22 cellular contexts compared by ENCODE assay signal in the genomic region with DNA sequence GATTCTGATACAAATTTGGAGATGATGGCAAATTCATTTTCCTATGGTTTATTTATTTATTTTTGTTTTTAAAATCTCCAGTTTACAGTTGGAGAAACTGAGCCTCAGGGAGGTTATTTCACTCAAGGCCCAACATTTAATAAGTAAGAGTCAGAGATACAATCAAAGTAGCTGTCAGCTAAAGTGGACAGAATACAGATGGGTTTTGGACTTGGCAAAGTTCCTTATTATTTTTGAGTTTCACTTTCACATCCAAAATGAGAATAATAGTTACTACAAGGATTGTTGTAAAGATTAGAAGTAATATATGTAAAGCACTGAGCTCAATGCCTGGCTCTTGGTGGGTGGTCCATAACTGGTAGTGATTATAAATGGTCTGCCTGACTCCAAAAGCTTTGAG.
A peak's percentile ranks its signal among the peaks of the same experiment; 100 is the strongest.
DNase-seq lines count a peak whose midpoint lies in the region; ATAC-seq and TF ChIP-seq lines count a peak whose summit lies in the region.
"Had no signal": no experiment of that assay in that cellular context is flagged by ENCODE, and none has a peak within 500 bp of the region (broad histone marks: within the 10 kb centered on the region; RNA-seq: fewer than 3 reads in every experiment).

No MANE protein-coding gene starts in this region.

- TF ChIP-seq CTCF in fibroblast of the aortic adventitia (IDR thresholded peaks at IDR 0.05; ENCODE audit: insufficient read depth, low read length): no peak
- TF ChIP-seq CTCF in nephron (IDR thresholded peaks at IDR 0.05; ENCODE audit: unreplicated experiment in 3 of 3): no peak

- H3K4me1 Mint-ChIP-seq in nephron: peaks cover 19% of the 10 kb centered on the region

- H3K36me3 Mint-ChIP-seq in nephron (ENCODE audit: low read depth): peaks cover 8% of the 10 kb centered on the region
- H3K36me3 Mint-ChIP-seq: CD4-positive, alpha-beta memory T cell had no signal

- H3K27me3 Mint-ChIP-seq in nephron (ENCODE audit: low read depth): no peaks in the 10 kb centered on the region
- H3K27me3 Mint-ChIP-seq: CD4-positive, alpha-beta memory T cell had no signal

- H3K27ac Mint-ChIP-seq in nephron: peak overlapping the region; percentile 87 to 95 (median 94)
- H3K27ac Mint-ChIP-seq: CD4-positive, alpha-beta memory T cell; H9; HFFc6 had no signal

- no peak overlapping the region for H3K4me3 Mint-ChIP-seq in nephron
- H3K4me3 Mint-ChIP-seq: CD4-positive, alpha-beta memory T cell; H9; HFFc6 had no signal

- DNase-seq in CD1c-positive myeloid dendritic cell (ENCODE audit: extremely low spot score) (peak; percentile 25), fibroblast of the aortic adventitia (ENCODE audit: low read depth) (peak; percentile 43), DMS53 (lab: John Stamatoyannopoulos, UW) (no peak)
- no peak for DNase-seq in stimulated activated CD4-positive, alpha-beta T cell treated with anti-CD3 and anti-CD28 coated beads, Interleukin-4, amount 100 ng/mL, for 24 hours
- DNase-seq: Caco-2; CD4-positive, alpha-beta memory T cell; GM23248; H9; HFFc6; NCI-H1417; NCI-H1694 treated with DMSO at 0.1 percent for 48 hours; NCI-H446; NCI-H526 treated with DMSO at 0.1 percent for 48 hours; PC-9; RPMI8226; SHP77 had no signal

- no peak overlapping the region for H3K4me3 ChIP-seq in fibroblast of the aortic adventitia (ENCODE audit: low read depth, low read length)
- H3K4me3 ChIP-seq: A549, GM23248, PC-9, SK-N-MC had no signal

- ATAC-seq in SK-N-SH treated with all-trans-retinoic acid at 6 μM for 48 hours (no peak), HG02885 (IDR thresholded peaks at IDR 0.05; ENCODE audit: poor library complexity, unreplicated experiment) (no peak), GM21825 (IDR thresholded peaks at IDR 0.05; ENCODE audit: unreplicated experiment) (no peak)
- ATAC-seq: A549 had no signal

- peaks cover 13% of the 10 kb centered on the region for H3K9me3 Mint-ChIP-seq in nephron

TF ChIP-seq in SK-N-SH treated with all-trans-retinoic acid at 6 μM for 48 hours, 23 proteins besides CTCF, POLR2A, EP300 and RAD21:
- TF ChIP-seq, protein P1, sequence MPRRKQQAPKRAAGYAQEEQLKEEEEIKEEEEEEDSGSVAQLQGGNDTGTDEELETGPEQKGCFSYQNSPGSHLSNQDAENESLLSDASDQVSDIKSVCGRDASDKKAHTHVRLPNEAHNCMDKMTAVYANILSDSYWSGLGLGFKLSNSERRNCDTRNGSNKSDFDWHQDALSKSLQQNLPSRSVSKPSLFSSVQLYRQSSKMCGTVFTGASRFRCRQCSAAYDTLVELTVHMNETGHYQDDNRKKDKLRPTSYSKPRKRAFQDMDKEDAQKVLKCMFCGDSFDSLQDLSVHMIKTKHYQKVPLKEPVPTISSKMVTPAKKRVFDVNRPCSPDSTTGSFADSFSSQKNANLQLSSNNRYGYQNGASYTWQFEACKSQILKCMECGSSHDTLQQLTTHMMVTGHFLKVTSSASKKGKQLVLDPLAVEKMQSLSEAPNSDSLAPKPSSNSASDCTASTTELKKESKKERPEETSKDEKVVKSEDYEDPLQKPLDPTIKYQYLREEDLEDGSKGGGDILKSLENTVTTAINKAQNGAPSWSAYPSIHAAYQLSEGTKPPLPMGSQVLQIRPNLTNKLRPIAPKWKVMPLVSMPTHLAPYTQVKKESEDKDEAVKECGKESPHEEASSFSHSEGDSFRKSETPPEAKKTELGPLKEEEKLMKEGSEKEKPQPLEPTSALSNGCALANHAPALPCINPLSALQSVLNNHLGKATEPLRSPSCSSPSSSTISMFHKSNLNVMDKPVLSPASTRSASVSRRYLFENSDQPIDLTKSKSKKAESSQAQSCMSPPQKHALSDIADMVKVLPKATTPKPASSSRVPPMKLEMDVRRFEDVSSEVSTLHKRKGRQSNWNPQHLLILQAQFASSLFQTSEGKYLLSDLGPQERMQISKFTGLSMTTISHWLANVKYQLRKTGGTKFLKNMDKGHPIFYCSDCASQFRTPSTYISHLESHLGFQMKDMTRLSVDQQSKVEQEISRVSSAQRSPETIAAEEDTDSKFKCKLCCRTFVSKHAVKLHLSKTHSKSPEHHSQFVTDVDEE (CRISPR knock-in tag; IDR thresholded peaks at IDR 0.05): no peak
- TF ChIP-seq ZNF70 (CRISPR knock-in tag; IDR thresholded peaks at IDR 0.05) (no peak), ISL1 (CRISPR knock-in tag; IDR thresholded peaks at IDR 0.05) (peak; percentile 77), ZFP3 (CRISPR knock-in tag; IDR thresholded peaks at IDR 0.05) (no peak), SNAI2 (CRISPR knock-in tag; IDR thresholded peaks at IDR 0.05) (no peak), ZNF8 (CRISPR knock-in tag; IDR thresholded peaks at IDR 0.05) (no peak), PPARA (CRISPR knock-in tag; IDR thresholded peaks at IDR 0.05; ENCODE audit: borderline replicate concordance) (no peak), ESRRG (CRISPR knock-in tag; IDR thresholded peaks at IDR 0.05) (no peak), ARNTL (CRISPR knock-in tag; IDR thresholded peaks at IDR 0.05; ENCODE audit: borderline replicate concordance, low read depth) (no peak), TCF4 (CRISPR knock-in tag; IDR thresholded peaks at IDR 0.05; ENCODE audit: borderline replicate concordance) (peak; percentile 57; the same call in 1 of the 2 replicates), ZFP30 (CRISPR knock-in tag; IDR thresholded peaks at IDR 0.05) (no peak)
- TF ChIP-seq, protein P2, sequence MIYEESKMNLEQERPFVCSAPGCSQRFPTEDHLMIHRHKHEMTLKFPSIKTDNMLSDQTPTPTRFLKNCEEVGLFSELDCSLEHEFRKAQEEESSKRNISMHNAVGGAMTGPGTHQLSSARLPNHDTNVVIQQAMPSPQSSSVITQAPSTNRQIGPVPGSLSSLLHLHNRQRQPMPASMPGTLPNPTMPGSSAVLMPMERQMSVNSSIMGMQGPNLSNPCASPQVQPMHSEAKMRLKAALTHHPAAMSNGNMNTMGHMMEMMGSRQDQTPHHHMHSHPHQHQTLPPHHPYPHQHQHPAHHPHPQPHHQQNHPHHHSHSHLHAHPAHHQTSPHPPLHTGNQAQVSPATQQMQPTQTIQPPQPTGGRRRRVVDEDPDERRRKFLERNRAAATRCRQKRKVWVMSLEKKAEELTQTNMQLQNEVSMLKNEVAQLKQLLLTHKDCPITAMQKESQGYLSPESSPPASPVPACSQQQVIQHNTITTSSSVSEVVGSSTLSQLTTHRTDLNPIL (CRISPR knock-in tag; IDR thresholded peaks at IDR 0.05; ENCODE audit: low read depth): no peak
- TF ChIP-seq, protein P3, sequence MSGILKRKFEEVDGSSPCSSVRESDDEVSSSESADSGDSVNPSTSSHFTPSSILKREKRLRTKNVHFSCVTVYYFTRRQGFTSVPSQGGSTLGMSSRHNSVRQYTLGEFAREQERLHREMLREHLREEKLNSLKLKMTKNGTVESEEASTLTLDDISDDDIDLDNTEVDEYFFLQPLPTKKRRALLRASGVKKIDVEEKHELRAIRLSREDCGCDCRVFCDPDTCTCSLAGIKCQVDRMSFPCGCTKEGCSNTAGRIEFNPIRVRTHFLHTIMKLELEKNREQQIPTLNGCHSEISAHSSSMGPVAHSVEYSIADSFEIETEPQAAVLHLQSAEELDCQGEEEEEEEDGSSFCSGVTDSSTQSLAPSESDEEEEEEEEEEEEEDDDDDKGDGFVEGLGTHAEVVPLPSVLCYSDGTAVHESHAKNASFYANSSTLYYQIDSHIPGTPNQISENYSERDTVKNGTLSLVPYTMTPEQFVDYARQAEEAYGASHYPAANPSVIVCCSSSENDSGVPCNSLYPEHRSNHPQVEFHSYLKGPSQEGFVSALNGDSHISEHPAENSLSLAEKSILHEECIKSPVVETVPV (CRISPR knock-in tag; IDR thresholded peaks at IDR 0.05): no peak
- TF ChIP-seq, protein P4, sequence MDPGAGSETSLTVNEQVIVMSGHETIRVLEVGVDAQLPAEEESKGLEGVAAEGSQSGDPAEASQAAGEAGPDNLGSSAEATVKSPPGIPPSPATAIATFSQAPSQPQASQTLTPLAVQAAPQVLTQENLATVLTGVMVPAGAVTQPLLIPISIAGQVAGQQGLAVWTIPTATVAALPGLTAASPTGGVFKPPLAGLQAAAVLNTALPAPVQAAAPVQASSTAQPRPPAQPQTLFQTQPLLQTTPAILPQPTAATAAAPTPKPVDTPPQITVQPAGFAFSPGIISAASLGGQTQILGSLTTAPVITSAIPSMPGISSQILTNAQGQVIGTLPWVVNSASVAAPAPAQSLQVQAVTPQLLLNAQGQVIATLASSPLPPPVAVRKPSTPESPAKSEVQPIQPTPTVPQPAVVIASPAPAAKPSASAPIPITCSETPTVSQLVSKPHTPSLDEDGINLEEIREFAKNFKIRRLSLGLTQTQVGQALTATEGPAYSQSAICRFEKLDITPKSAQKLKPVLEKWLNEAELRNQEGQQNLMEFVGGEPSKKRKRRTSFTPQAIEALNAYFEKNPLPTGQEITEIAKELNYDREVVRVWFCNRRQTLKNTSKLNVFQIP (CRISPR knock-in tag; IDR thresholded peaks at IDR 0.05; ENCODE audit: borderline replicate concordance, low read depth): no peak
TF ChIP-seq in SK-N-SH treated with all-trans-retinoic acid at 6 μM for 48 hours: peak in this region for 2.

Comparison
In these comparisons a context has a peak if more than half of its experiments do, and no peak if none do; other contexts are left out.
1. DNase-seq: peak in CD1c-positive myeloid dendritic cell (single experiment) and fibroblast of the aortic adventitia (single experiment); none in DMS53 (single experiment) and stimulated activated CD4-positive, alpha-beta T cell treated with anti-CD3 and anti-CD28 coated beads, Interleukin-4, amount 100 ng/mL, for 24 hours (single experiment).